10 cellular contexts compared by ENCODE assay signal in genomic region chr15:85749261-85750151, GRCh38. TPM values are rescaled to one million over a fixed set of nuclear protein-coding genes. Genes with fewer than 3 reads are reported as not detected.
A peak's percentile ranks its signal among the peaks of the same experiment; 100 is the strongest.
DNase-seq lines count a peak whose midpoint lies in the region; ATAC-seq and TF ChIP-seq lines count a peak whose summit lies in the region.
"Had no signal": no experiment of that assay in that cellular context is flagged by ENCODE, and none has a peak within 500 bp of the region (broad histone marks: within the 10 kb centered on the region; RNA-seq: fewer than 3 reads in every experiment).

No MANE protein-coding gene starts in this region.

- H3K4me3 Mint-ChIP-seq in T-helper 17 cell (peak overlapping the region; percentile 49), osteocyte (ENCODE audit: unreplicated experiment) (no peak overlapping the region)

- H3K36me3 Mint-ChIP-seq in T-helper 17 cell (ENCODE audit: low read depth): no peaks in the 10 kb centered on the region
- H3K36me3 Mint-ChIP-seq in osteocyte (ENCODE audit: unreplicated experiment): peaks cover 39% of the 10 kb centered on the region

- TF ChIP-seq CTCF in osteocyte (IDR thresholded peaks at IDR 0.05): no peak

- H3K4me1 Mint-ChIP-seq in T-helper 17 cell (peaks cover 24% of the 10 kb centered on the region), osteocyte (ENCODE audit: unreplicated experiment) (peaks cover 4% of the 10 kb centered on the region)

- DNase-seq in CD1c-positive myeloid dendritic cell (ENCODE audit: extremely low spot score) (peak; percentile 19), T-helper 17 cell (no peak), Right ventricle myocardium superior (peak; percentile 79), osteocyte (ENCODE audit: extremely low spot score, unreplicated experiment) (peak; percentile 64), NCI-H2196 (lab: John Stamatoyannopoulos, UW; ENCODE audit: unreplicated experiment) (no peak), NCI-H226 (no peak)
- DNase-seq: NCI-H1092 treated with DMSO at 0.1 percent for 48 hours; stimulated activated CD4-positive, alpha-beta T cell treated with anti-CD3 and anti-CD28 coated beads, Interleukin-2, amount 100 ng/mL, for 48 hours had no signal

- no peaks in the 10 kb centered on the region for H3K9me3 ChIP-seq in T-helper 17 cell (ENCODE audit: control insufficient read depth, low read length, poor library complexity, severe bottlenecking)

- no peaks in the 10 kb centered on the region for H3K27me3 Mint-ChIP-seq in T-helper 17 cell
- H3K27me3 Mint-ChIP-seq in osteocyte (ENCODE audit: unreplicated experiment): no peaks in the 10 kb centered on the region

- intact Hi-C loops in Right ventricle myocardium superior (cut with DNase I): loop anchor here (5.0 kb wide), 1 partner anchor 43 kb away; the partner anchor contains the start of gene KLHL25

- ATAC-seq in T-helper 17 cell (no peak), Right ventricle myocardium superior (ENCODE audit: poor library complexity) (peak; percentile 48), GM19324 (IDR thresholded peaks at IDR 0.05; ENCODE audit: low FRiP score, unreplicated experiment) (no peak), HG02938 (IDR thresholded peaks at IDR 0.05; ENCODE audit: unreplicated experiment) (no peak)

- H3K27ac Mint-ChIP-seq in T-helper 17 cell (peak overlapping the region; percentile 81), osteocyte (ENCODE audit: unreplicated experiment) (no peak overlapping the region)

- H3K9me3 Mint-ChIP-seq in osteocyte (ENCODE audit: unreplicated experiment): no peaks in the 10 kb centered on the region

RNA-seq across cellular contexts. Expression of gene KLHL25, which starts 45.2 kb away (rescaled TPM):
- 10 to 100 TPM in 1 of 2 donors, 1 to 10 TPM in 1; 9.8 to 12.3 TPM for total RNA-seq in T-helper 17 cell
- 4.1 TPM for total RNA-seq in Right ventricle myocardium superior
- 3.6 and 3.9 TPM in 2 replicates for total RNA-seq in osteocyte

Comparison
In these comparisons a context has a peak if more than half of its experiments do, and no peak if none do; other contexts are left out.
1. DNase-seq: peak in CD1c-positive myeloid dendritic cell (single experiment), Right ventricle myocardium superior (single experiment) and osteocyte (single experiment); none in T-helper 17 cell (0 of 3), NCI-H2196 (single experiment) and NCI-H226 (single experiment).